In genomic region chr17:39981207-39982068, GRCh38 we compare ENCODE assay signal across 8 cellular contexts. TPM values are rescaled to one million over a fixed set of nuclear protein-coding genes. Genes with fewer than 3 reads are reported as not detected.
DNase-seq lines count a peak whose midpoint lies in the region; ATAC-seq and TF ChIP-seq lines count a peak whose summit lies in the region.

No MANE protein-coding gene starts in this region.

- intact Hi-C loops in prostate gland (cut with DNase I) = loop anchor here (2.0 kb wide), 1 partner anchor 55 kb away; the partner anchor contains the start of genes LRRC3C and ORMDL3

- ATAC-seq in T-helper 17 cell (no peak), GM19023 (IDR thresholded peaks at IDR 0.05; ENCODE audit: unreplicated experiment) (no peak), HG03175 (IDR thresholded peaks at IDR 0.05; ENCODE audit: unreplicated experiment) (no peak)

- peaks cover 3% of the 10 kb centered on the region for H3K36me3 Mint-ChIP-seq in T-helper 17 cell (ENCODE audit: low read depth)

- H3K27me3 ChIP-seq in prostate gland (replicated peaks; ENCODE audit: insufficient read depth) = no peaks in the 10 kb centered on the region

- peaks cover 19% of the 10 kb centered on the region for H3K4me1 Mint-ChIP-seq in T-helper 17 cell

- TF ChIP-seq CTCF in foreskin fibroblast (IDR thresholded peaks at IDR 0.05; ENCODE audit: low read depth, low read length) (peak; percentile 15), prostate gland (IDR thresholded peaks at IDR 0.05) (no peak)

- H3K27me3 Mint-ChIP-seq in T-helper 17 cell = no peaks in the 10 kb centered on the region

- peak overlapping the region; percentile 98 for H3K27ac Mint-ChIP-seq in T-helper 17 cell

- DNase-seq in NCI-H2171 treated with DMSO at 0.1 percent for 48 hours (lab: John Stamatoyannopoulos, UW) = peak; percentile 24
- no peak for DNase-seq in NCI-H2171 (lab: John Stamatoyannopoulos, UW)
- no peak for DNase-seq in T-helper 17 cell
- DNase-seq in foreskin fibroblast = no peak
- DNase-seq in prostate gland (ENCODE audit: low spot score) = no peak
- no peak for DNase-seq in Ammon's horn (ENCODE audit: low spot score)

- H3K4me1 ChIP-seq in prostate gland (replicated peaks) = no peaks in the 10 kb centered on the region

- peak overlapping the region; percentile 82 to 86 for H3K27ac ChIP-seq in prostate gland

- TF ChIP-seq POLR2A in prostate gland (IDR thresholded peaks at IDR 0.05) = no peak

- peak overlapping the region; percentile 97 for H3K4me3 Mint-ChIP-seq in T-helper 17 cell

- WGBS in prostate gland = 4% methylated on average over 20 of the region's 20 CpGs

- H3K9me3 ChIP-seq in T-helper 17 cell (ENCODE audit: control insufficient read depth, low read length, poor library complexity, severe bottlenecking) (no peaks in the 10 kb centered on the region), prostate gland (no peaks in the 10 kb centered on the region)

- H3K4me3 ChIP-seq in foreskin fibroblast (ENCODE audit: low read depth in 1 of 2, low read length in 2 of 2) (peak overlapping the region; percentile 98 to 100), prostate gland (peak overlapping the region; percentile 85 to 88)

- peaks cover under 1 to 10% of the 10 kb centered on the region in 2 donors for H3K36me3 ChIP-seq in prostate gland

RNA-seq across cellular contexts. Expression of gene PSMD3, which starts 0.8 kb away (rescaled TPM):
- total RNA-seq in T-helper 17 cell (10 to 100 TPM; 51.8 to 63.9 TPM), prostate gland (100 to 1,000 TPM in 1 of 2 donors, 10 to 100 TPM in 1; 96.4 to 116 TPM)

RNA-seq across cellular contexts. Expression of gene GSDMA, which starts 18.6 kb away (rescaled TPM):
- under 1 TPM in 1 of 2 donors, not detected in 1; 0.26 TPM for total RNA-seq in T-helper 17 cell
- 1 to 10 TPM in 1 of 2 donors, not detected in 1; 1.2 TPM for total RNA-seq in prostate gland

RNA-seq across cellular contexts. Expression of gene CSF3, which starts 33.8 kb away (rescaled TPM):
- total RNA-seq in T-helper 17 cell (not detected), prostate gland (1 to 10 TPM in 1 of 2 donors, under 1 TPM in 1; 0.41 to 2.2 TPM)

RNA-seq across cellular contexts. Expression of gene LRRC3C, which starts 53.9 kb away (rescaled TPM):
- total RNA-seq in T-helper 17 cell (not detected), prostate gland (not detected)

RNA-seq across cellular contexts. Expression of gene ORMDL3, which starts 54.0 kb away (rescaled TPM):
- 10 to 100 TPM; 76.0 to 88.9 TPM for total RNA-seq in T-helper 17 cell
- 10 to 100 TPM; 82.4 to 91.6 TPM for total RNA-seq in prostate gland
